In the genomic region with DNA sequence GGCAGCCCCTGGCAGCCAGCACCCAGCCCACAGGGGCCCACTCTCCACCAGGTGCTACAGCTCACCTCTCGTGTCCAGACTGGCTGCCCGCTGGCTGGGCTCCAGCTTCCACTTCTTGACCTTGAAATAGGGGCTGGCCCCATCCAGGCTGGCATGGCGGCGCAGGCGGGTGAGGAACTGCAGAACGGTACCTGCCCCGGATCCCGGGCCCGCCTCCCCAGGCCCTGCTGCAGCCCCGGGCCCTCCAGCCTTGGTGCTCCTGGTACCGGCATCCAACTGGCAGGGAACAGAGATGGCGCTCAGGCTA, we compare ENCODE assay signal across 16 cellular contexts. TPM values are rescaled to one million over a fixed set of nuclear protein-coding genes. Genes with fewer than 3 reads are reported as not detected.
"Had no signal": no experiment of that assay in that cellular context is flagged by ENCODE, and none has a peak within 500 bp of the region (broad histone marks: within the 10 kb centered on the region; RNA-seq: fewer than 3 reads in every experiment).

No MANE protein-coding gene starts in this region.

- H3K4me3 ChIP-seq: spleen, tibial nerve, uterus had no signal

- H3K27me3 ChIP-seq: tibial nerve had no signal

- ATAC-seq: activated T-cell treated with anti-CD3 and anti-CD28 coated beads, Interleukin-2, amount 50 U/mL, for 72 hours; T-helper 17 cell had no signal

- H3K27ac ChIP-seq: uterus had no signal

- DNase-seq: activated CD4-positive, alpha-beta memory T cell treated with anti-CD3 and anti-CD28 coated beads for 36 hours; activated CD4-positive, alpha-beta T cell treated with anti-CD3 and anti-CD28 coated beads for 48 hours; activated effector memory CD4-positive, alpha-beta T cell treated with Interleukin-2 at 50 U/mL for 16 hours; activated naive CD4-positive, alpha-beta T cell treated with anti-CD3 and anti-CD28 coated beads for 36 hours; activated naive CD8-positive, alpha-beta T cell treated with anti-CD3 and anti-CD28 coated beads, Interleukin-2, amount 10 ng/mL, durations not matched to agents 7 days and 5 days; activated T-cell treated with anti-CD3 and anti-CD28 coated beads, Interleukin-2, amount 50 U/mL, for 72 hours; amygdala; effector memory CD4-positive, alpha-beta T cell; hypothalamus; spleen; stimulated activated CD4-positive, alpha-beta T cell treated with anti-CD3 and anti-CD28 coated beads, Interleukin-4, amount 100 ng/mL, for 24 hours; stimulated activated naive CD4-positive, alpha-beta T cell treated with Interleukin-2 at 50 U/mL for 16 hours; SW 1271; T-helper 17 cell had no signal

- H3K36me3 ChIP-seq: uterus had no signal

- H3K9me3 ChIP-seq: spleen, tibial nerve, uterus had no signal

RNA-seq across cellular contexts. Expression of gene CBARP, which starts 4.5 kb away (rescaled TPM):
- total RNA-seq: T-helper 17 cell had no signal
